ENCODE assay signal across 1 cellular context in the genomic region with DNA sequence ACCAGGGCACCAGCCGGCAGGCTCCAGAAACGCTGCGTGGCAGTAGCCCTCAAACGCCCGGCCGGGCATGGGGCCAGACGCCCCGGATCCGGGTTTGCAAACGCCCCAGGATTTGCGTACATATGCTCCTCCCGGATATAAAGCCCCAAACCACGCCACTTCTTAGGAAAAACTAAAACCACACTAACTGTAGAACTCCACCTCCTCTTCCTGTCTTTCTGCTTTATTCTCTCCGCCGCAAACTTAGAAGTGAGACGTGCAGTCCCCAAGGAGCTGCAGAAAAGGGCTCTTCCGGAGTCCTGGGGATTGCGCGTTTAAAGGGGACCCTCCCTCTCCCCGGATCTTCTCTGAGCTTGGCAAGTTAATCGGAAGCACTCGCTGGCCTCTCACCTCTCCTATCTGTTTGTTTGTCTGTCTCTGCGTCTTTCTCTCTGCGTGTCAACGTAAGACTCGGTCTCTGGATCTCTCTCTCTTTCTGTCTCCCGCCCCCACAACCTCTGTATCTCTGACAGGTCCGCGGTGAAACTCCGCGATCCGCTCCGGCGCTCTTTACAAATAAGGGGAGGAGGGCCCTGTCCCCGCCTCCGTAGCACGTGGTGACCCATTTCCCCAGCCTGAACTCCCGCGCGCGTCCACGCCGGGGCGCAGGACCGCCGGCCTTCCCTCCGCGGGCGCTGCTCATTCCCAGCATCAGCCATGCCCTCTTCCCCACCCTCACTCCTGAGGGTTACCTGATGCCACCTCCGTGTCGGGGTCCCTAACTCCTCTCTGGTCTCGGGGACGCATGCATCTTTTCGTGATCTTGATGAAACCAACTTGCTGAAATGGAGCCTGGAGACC.
TF ChIP-seq lines count a peak whose summit lies in the region.

A gene (minus strand): TSS at position 528 of the 840 bp plus-strand sequence. CDS start 820 bp downstream, outside the sequence.

TF ChIP-seq in Ishikawa, 13 proteins besides CTCF, POLR2A, EP300 and RAD21 (continued from another document):
- TF ChIP-seq, protein P1, sequence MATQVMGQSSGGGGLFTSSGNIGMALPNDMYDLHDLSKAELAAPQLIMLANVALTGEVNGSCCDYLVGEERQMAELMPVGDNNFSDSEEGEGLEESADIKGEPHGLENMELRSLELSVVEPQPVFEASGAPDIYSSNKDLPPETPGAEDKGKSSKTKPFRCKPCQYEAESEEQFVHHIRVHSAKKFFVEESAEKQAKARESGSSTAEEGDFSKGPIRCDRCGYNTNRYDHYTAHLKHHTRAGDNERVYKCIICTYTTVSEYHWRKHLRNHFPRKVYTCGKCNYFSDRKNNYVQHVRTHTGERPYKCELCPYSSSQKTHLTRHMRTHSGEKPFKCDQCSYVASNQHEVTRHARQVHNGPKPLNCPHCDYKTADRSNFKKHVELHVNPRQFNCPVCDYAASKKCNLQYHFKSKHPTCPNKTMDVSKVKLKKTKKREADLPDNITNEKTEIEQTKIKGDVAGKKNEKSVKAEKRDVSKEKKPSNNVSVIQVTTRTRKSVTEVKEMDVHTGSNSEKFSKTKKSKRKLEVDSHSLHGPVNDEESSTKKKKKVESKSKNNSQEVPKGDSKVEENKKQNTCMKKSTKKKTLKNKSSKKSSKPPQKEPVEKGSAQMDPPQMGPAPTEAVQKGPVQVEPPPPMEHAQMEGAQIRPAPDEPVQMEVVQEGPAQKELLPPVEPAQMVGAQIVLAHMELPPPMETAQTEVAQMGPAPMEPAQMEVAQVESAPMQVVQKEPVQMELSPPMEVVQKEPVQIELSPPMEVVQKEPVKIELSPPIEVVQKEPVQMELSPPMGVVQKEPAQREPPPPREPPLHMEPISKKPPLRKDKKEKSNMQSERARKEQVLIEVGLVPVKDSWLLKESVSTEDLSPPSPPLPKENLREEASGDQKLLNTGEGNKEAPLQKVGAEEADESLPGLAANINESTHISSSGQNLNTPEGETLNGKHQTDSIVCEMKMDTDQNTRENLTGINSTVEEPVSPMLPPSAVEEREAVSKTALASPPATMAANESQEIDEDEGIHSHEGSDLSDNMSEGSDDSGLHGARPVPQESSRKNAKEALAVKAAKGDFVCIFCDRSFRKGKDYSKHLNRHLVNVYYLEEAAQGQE (IDR thresholded peaks at IDR 0.05; ENCODE audit: low read depth) = no peak
- TF ChIP-seq NFIC (IDR thresholded peaks at IDR 0.05) = peak; percentile 6
- TF ChIP-seq EGR1 (IDR thresholded peaks at IDR 0.05) = peak; percentile 76
